ENCODE assay signal across 11 cellular contexts in the genomic region with DNA sequence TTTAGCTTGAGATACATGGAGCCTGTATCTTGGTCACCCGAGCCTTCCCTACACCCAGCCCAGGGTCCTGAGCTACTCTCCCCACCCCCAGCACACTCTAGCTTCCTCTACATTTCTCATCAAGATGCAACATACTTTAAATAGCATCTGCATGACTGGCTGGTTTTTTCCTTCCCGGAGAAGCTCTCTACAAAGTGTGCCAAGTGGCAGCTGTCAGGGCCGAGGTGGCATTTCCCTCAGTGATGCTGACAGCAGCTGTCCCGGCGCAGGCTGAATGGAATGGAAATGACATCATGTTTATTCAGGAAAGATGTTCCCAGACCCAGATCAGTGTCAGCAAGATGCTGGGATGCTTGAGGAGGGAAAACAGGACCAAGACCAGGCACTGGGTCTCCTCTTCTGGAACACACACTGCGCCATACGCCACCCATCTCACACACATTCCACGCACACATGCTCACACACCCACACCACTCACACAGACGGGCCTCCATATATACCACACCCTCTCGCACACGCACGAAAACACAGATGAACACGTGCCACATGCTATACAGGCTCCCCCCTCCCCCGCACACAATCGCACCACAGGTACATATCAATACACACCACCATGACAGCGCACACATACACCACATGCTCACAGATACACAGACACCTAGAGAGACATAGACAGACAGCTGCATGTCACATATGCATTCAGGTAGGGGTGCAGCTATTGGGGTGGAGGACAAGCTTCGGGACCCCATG.
DNase-seq lines count a peak whose midpoint lies in the region; ATAC-seq and TF ChIP-seq lines count a peak whose summit lies in the region.
"Had no signal": no experiment of that assay in that cellular context is flagged by ENCODE, and none has a peak within 500 bp of the region (broad histone marks: within the 10 kb centered on the region; RNA-seq: fewer than 3 reads in every experiment).

No MANE protein-coding gene starts in this region.

- H3K9me2 ChIP-seq in PC-9 (ENCODE audit: insufficient read depth), result no peaks in the 10 kb centered on the region

- H3K27me3 Mint-ChIP-seq in activated T-cell treated with anti-CD3 and anti-CD28 coated beads, Interleukin-2, amount 50 U/mL, for 24 hours, result peaks cover 17% of the 10 kb centered on the region

- intact Hi-C loops in PC-9 (cut with micrococcal nuclease; ENCODE audit: unreplicated experiment) (loop anchor here (1.0 to 2.0 kb wide), 3 partner anchors 25 to 313 kb away; no protein-coding TSS in a partner anchor), sciatic nerve (cut with DNase I) (no loop called here)

- DNase-seq in GM04503 (ENCODE audit: low read depth), result peak; percentile 48
- DNase-seq in PC-9, result peak; percentile 58 to 84
- DNase-seq in epithelial cell of prostate (ENCODE audit: low read depth, low spot score), result no peak
- DNase-seq in occipital lobe (lab: John Stamatoyannopoulos, UW), result peak; percentile 61
- no peak for DNase-seq in sciatic nerve (ENCODE audit: low spot score)
- DNase-seq in activated T-cell treated with anti-CD3 and anti-CD28 coated beads, Interleukin-2, amount 50 U/mL, for 24 hours, result no peak
- no peak for DNase-seq in NOMO-1 treated with dmso at 0.1 percent for 144 hours (lab: John Stamatoyannopoulos, UW; ENCODE audit: unreplicated experiment)
- DNase-seq: activated effector memory CD4-positive, alpha-beta T cell treated with Interleukin-2 at 50 U/mL for 16 hours; stimulated activated naive CD8-positive, alpha-beta T cell treated with anti-CD3 and anti-CD28 coated beads, Interleukin-15, Interleukin-2, amounts not matched to agents 100 U/mL and 50 U/mL, for 24 hours had no signal

- no peaks in the 10 kb centered on the region for H3K36me3 Mint-ChIP-seq in activated T-cell treated with anti-CD3 and anti-CD28 coated beads, Interleukin-2, amount 50 U/mL, for 24 hours (ENCODE audit: low read depth)

- no peak overlapping the region for H3K27ac Mint-ChIP-seq in activated T-cell treated with anti-CD3 and anti-CD28 coated beads, Interleukin-2, amount 50 U/mL, for 24 hours

- CTCF ChIA-PET in PC-9 (lab: Charles Lee), result interaction anchor here (0.6 kb wide), 1 partner anchor 146 kb away, joined by 4 read pairs; no protein-coding TSS in a partner anchor

- POLR2A ChIA-PET in PC-9 (lab: Charles Lee; ENCODE audit: unreplicated experiment), result interaction anchor here (0.5 to 0.6 kb wide), 3 partner anchors 18 to 25 kb away, joined by 3 to 4 read pairs (median 3); no protein-coding TSS in a partner anchor

- H3K36me3 ChIP-seq in PC-9 (ENCODE audit: low read depth), result no peaks in the 10 kb centered on the region

- H3K9me3 Mint-ChIP-seq in activated T-cell treated with anti-CD3 and anti-CD28 coated beads, Interleukin-2, amount 50 U/mL, for 24 hours, result no peaks in the 10 kb centered on the region

- no peaks in the 10 kb centered on the region for H3K9me3 ChIP-seq in PC-9 (ENCODE audit: insufficient read depth, low read depth)

- no TSS peak for BruUV-seq in PC-9 (replicated peaks; lab: Mats Ljungman, UMichigan)

- H4K20me1 ChIP-seq in PC-9 (ENCODE audit: insufficient read depth), result no peaks in the 10 kb centered on the region

- H3K79me2 ChIP-seq in PC-9 (ENCODE audit: low read depth), result no peaks in the 10 kb centered on the region
- H3K79me2 ChIP-seq: parathyroid adenoma had no signal

- no peak overlapping the region for H3K4me3 Mint-ChIP-seq in activated T-cell treated with anti-CD3 and anti-CD28 coated beads, Interleukin-2, amount 50 U/mL, for 24 hours

- no peak overlapping the region for H2AFZ ChIP-seq in PC-9
- H2AFZ ChIP-seq: parathyroid adenoma had no signal

- H3K4me1 ChIP-seq in PC-9 (replicated peaks; ENCODE audit: insufficient read depth), result peaks cover 25% of the 10 kb centered on the region
- H3K4me1 ChIP-seq: parathyroid adenoma had no signal

- no peak for ATAC-seq in sciatic nerve
- ATAC-seq in GM19467 (IDR thresholded peaks at IDR 0.05; ENCODE audit: unreplicated experiment), result no peak
- ATAC-seq: stimulated activated naive CD8-positive, alpha-beta T cell treated with anti-CD3 and anti-CD28 coated beads, Interleukin-15, Interleukin-2, amounts not matched to agents 100 U/mL and 50 U/mL, for 24 hours had no signal

- peak overlapping the region; percentile 54 for H3K4me2 ChIP-seq in PC-9

- TF ChIP-seq CTCF in PC-9 (conservative IDR thresholded peaks at IDR 0.05), result no peak

- H3K27ac ChIP-seq in PC-9 (peak overlapping the region; percentile 70), epithelial cell of prostate (peak overlapping the region; percentile 74)
- H3K27ac ChIP-seq: parathyroid adenoma had no signal

- peaks cover 16% of the 10 kb centered on the region; the same call in 1 of the 2 replicates for H3F3A ChIP-seq in PC-9 (ENCODE audit: insufficient read depth, low read depth)

- H3K4me3 ChIP-seq in PC-9, result no peak overlapping the region

- no peaks in the 10 kb centered on the region for H3K4me1 Mint-ChIP-seq in activated T-cell treated with anti-CD3 and anti-CD28 coated beads, Interleukin-2, amount 50 U/mL, for 24 hours (ENCODE audit: low read depth)

- peaks cover 9% of the 10 kb centered on the region; the same call in 1 of the 2 replicates for H3K27me3 ChIP-seq in PC-9 (ENCODE audit: insufficient read depth, low read depth)

Comparison
In these comparisons a context has a peak if more than half of its experiments do, and no peak if none do; other contexts are left out.
1. DNase-seq: peak in GM04503 (single experiment), PC-9 (2 of 2) and occipital lobe (single experiment); none in epithelial cell of prostate (single experiment), sciatic nerve (single experiment), activated T-cell treated with anti-CD3 and anti-CD28 coated beads, Interleukin-2, amount 50 U/mL, for 24 hours (single experiment) and NOMO-1 treated with dmso at 0.1 percent for 144 hours (single experiment).